1 cellular context compared by ENCODE assay signal in genomic region chr4:145618210-145618911, GRCh38.
A peak's percentile ranks its signal among the peaks of the same experiment; 100 is the strongest.
TF ChIP-seq lines count a peak whose summit lies in the region.

No MANE protein-coding gene starts in this region.

TF ChIP-seq in K562, 482 proteins besides CTCF, POLR2A, EP300 and RAD21 (continued from another document):
- TF ChIP-seq ZFP91 (CRISPR knock-in tag; IDR thresholded peaks at IDR 0.05) (peak; percentile 65; the same call in 1 of the 2 replicates), C11orf30 (IDR thresholded peaks at IDR 0.05; ENCODE audit: low read depth) (no peak), ZNF232 (CRISPR knock-in tag; IDR thresholded peaks at IDR 0.05) (no peak)
